In the genomic region with DNA sequence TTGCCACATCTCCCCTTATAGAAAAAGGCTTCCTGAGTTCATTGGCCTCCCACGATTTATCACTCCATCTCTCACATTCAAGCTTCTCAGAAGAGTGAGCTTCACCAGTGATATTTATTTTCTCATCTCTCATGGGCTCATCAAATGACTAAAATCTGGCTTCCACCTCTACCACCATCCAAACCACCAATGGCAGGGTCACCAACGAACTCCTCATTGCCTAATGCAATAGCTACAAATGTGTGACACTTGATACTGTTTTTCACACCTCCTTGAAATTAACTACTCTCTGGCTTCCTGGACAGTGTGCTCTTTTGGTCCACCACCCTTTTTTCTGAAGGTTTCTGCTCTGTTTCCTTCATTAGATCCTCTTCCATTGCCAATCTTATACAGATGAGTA, we compare ENCODE assay signal across 28 cellular contexts.
"Had no signal": no experiment of that assay in that cellular context is flagged by ENCODE, and none has a peak within 500 bp of the region (broad histone marks: within the 10 kb centered on the region; RNA-seq: fewer than 3 reads in every experiment).

No MANE protein-coding gene starts in this region.

- H3K4me3 ChIP-seq: ascending aorta, breast epithelium, coronary artery, dorsolateral prefrontal cortex, esophagus muscularis mucosa, gastrocnemius medialis had no signal

- H3K4me1 ChIP-seq: ascending aorta, breast epithelium, esophagus muscularis mucosa, foreskin keratinocyte, gastrocnemius medialis had no signal

- H3K36me3 Mint-ChIP-seq: activated CD4-positive, alpha-beta memory T cell treated with anti-CD3 and anti-CD28 coated beads for 36 hours; activated naive CD4-positive, alpha-beta T cell treated with anti-CD3 and anti-CD28 coated beads, Interleukin-2, amount 10 ng/mL, durations not matched to agents 7 days and 5 days; activated naive CD4-positive, alpha-beta T cell treated with anti-CD3 and anti-CD28 coated beads, Interleukin-2, amount 50 U/mL, for 72 hours; activated naive CD8-positive, alpha-beta T cell treated with anti-CD3 and anti-CD28 coated beads, Interleukin-2, amount 10 ng/mL, durations not matched to agents 7 days and 5 days; brain had no signal

- H3K27ac Mint-ChIP-seq: activated CD4-positive, alpha-beta memory T cell treated with anti-CD3 and anti-CD28 coated beads for 36 hours; activated CD4-positive, alpha-beta T cell treated with anti-CD3 and anti-CD28 coated beads for 36 hours; activated CD4-positive, alpha-beta T cell treated with anti-CD3 and anti-CD28 coated beads, Interleukin-2, amount 10 ng/mL, durations not matched to agents 24 days and 14 days; activated naive CD4-positive, alpha-beta T cell treated with anti-CD3 and anti-CD28 coated beads, Interleukin-2, amount 10 ng/mL, durations not matched to agents 7 days and 5 days; activated naive CD4-positive, alpha-beta T cell treated with anti-CD3 and anti-CD28 coated beads, Interleukin-2, amount 50 U/mL, for 72 hours; activated naive CD8-positive, alpha-beta T cell treated with anti-CD3 and anti-CD28 coated beads, Interleukin-2, amount 10 ng/mL, durations not matched to agents 7 days and 5 days; activated T-cell treated with anti-CD3 and anti-CD28 coated beads, Interleukin-2, amount 50 U/mL, for 24 hours; activated T-cell treated with anti-CD3 and anti-CD28 coated beads, Interleukin-2, amount 50 U/mL, for 72 hours; brain; dendritic cell treated with granulocyte-macrophage colony-stimulating factor and Interleukin-4, amounts not matched to agents 40 ng/mL and 50 ng/mL, for 4 days; effector memory CD8-positive, alpha-beta T cell; T-helper 17 cell had no signal

- H3K9me3 ChIP-seq: ascending aorta, breast epithelium, esophagus muscularis mucosa, gastrocnemius medialis had no signal

- H3K27me3 Mint-ChIP-seq: activated CD4-positive, alpha-beta memory T cell treated with anti-CD3 and anti-CD28 coated beads for 36 hours; activated CD4-positive, alpha-beta T cell treated with anti-CD3 and anti-CD28 coated beads for 36 hours; activated CD4-positive, alpha-beta T cell treated with anti-CD3 and anti-CD28 coated beads, Interleukin-2, amount 10 ng/mL, durations not matched to agents 24 days and 14 days; activated naive CD4-positive, alpha-beta T cell treated with anti-CD3 and anti-CD28 coated beads, Interleukin-2, amount 10 ng/mL, durations not matched to agents 7 days and 5 days; activated naive CD8-positive, alpha-beta T cell treated with anti-CD3 and anti-CD28 coated beads, Interleukin-2, amount 10 ng/mL, durations not matched to agents 7 days and 5 days; central memory CD8-positive, alpha-beta T cell; effector memory CD8-positive, alpha-beta T cell; T-helper 17 cell had no signal

- H3K36me3 ChIP-seq: ascending aorta, breast epithelium, esophagus muscularis mucosa, gastrocnemius medialis had no signal

- H3K9me3 Mint-ChIP-seq: activated CD4-positive, alpha-beta memory T cell treated with anti-CD3 and anti-CD28 coated beads for 36 hours; activated CD4-positive, alpha-beta T cell treated with anti-CD3 and anti-CD28 coated beads, Interleukin-2, amount 10 ng/mL, durations not matched to agents 24 days and 14 days; activated naive CD4-positive, alpha-beta T cell treated with anti-CD3 and anti-CD28 coated beads, Interleukin-2, amount 10 ng/mL, durations not matched to agents 7 days and 5 days; activated naive CD4-positive, alpha-beta T cell treated with anti-CD3 and anti-CD28 coated beads, Interleukin-2, amount 50 U/mL, for 72 hours; activated naive CD8-positive, alpha-beta T cell treated with anti-CD3 and anti-CD28 coated beads, Interleukin-2, amount 10 ng/mL, durations not matched to agents 7 days and 5 days; activated T-cell treated with anti-CD3 and anti-CD28 coated beads, Interleukin-2, amount 50 U/mL, for 24 hours; brain; central memory CD8-positive, alpha-beta T cell; dendritic cell treated with granulocyte-macrophage colony-stimulating factor and Interleukin-4, amounts not matched to agents 40 ng/mL and 50 ng/mL, for 4 days; effector memory CD8-positive, alpha-beta T cell had no signal

- H3K27ac ChIP-seq: ascending aorta, breast epithelium, coronary artery, dorsolateral prefrontal cortex, esophagus muscularis mucosa, foreskin keratinocyte, gastrocnemius medialis had no signal

- H3K4me1 Mint-ChIP-seq: activated CD4-positive, alpha-beta T cell treated with anti-CD3 and anti-CD28 coated beads for 36 hours; activated CD4-positive, alpha-beta T cell treated with anti-CD3 and anti-CD28 coated beads, Interleukin-2, amount 10 ng/mL, durations not matched to agents 24 days and 14 days; activated naive CD4-positive, alpha-beta T cell treated with anti-CD3 and anti-CD28 coated beads, Interleukin-2, amount 10 ng/mL, durations not matched to agents 7 days and 5 days; activated naive CD8-positive, alpha-beta T cell treated with anti-CD3 and anti-CD28 coated beads, Interleukin-2, amount 10 ng/mL, durations not matched to agents 7 days and 5 days; brain; T-helper 17 cell had no signal

- H3K4me3 Mint-ChIP-seq: activated CD4-positive, alpha-beta memory T cell treated with anti-CD3 and anti-CD28 coated beads for 36 hours; activated CD4-positive, alpha-beta T cell treated with anti-CD3 and anti-CD28 coated beads for 36 hours; activated CD4-positive, alpha-beta T cell treated with anti-CD3 and anti-CD28 coated beads, Interleukin-2, amount 10 ng/mL, durations not matched to agents 24 days and 14 days; activated naive CD4-positive, alpha-beta T cell treated with anti-CD3 and anti-CD28 coated beads, Interleukin-2, amount 10 ng/mL, durations not matched to agents 7 days and 5 days; activated naive CD8-positive, alpha-beta T cell treated with anti-CD3 and anti-CD28 coated beads, Interleukin-2, amount 10 ng/mL, durations not matched to agents 7 days and 5 days; activated T-cell treated with anti-CD3 and anti-CD28 coated beads, Interleukin-2, amount 50 U/mL, for 24 hours; activated T-cell treated with anti-CD3 and anti-CD28 coated beads, Interleukin-2, amount 50 U/mL, for 72 hours; brain; central memory CD8-positive, alpha-beta T cell; dendritic cell treated with granulocyte-macrophage colony-stimulating factor and Interleukin-4, amounts not matched to agents 40 ng/mL and 50 ng/mL, for 4 days; effector memory CD8-positive, alpha-beta T cell; T-helper 17 cell had no signal

- ATAC-seq: activated CD4-positive, alpha-beta T cell treated with anti-CD3 and anti-CD28 coated beads for 36 hours; activated naive CD4-positive, alpha-beta T cell treated with anti-CD3 and anti-CD28 coated beads, Interleukin-2, amount 50 U/mL, for 72 hours; activated T-cell treated with anti-CD3 and anti-CD28 coated beads, Interleukin-2, amount 50 U/mL, for 72 hours; effector memory CD8-positive, alpha-beta T cell; foreskin keratinocyte; gastrocnemius medialis; T-helper 17 cell had no signal

- H3K27me3 ChIP-seq: ascending aorta, esophagus muscularis mucosa, foreskin keratinocyte, gastrocnemius medialis had no signal

- DNase-seq: activated CD4-positive, alpha-beta memory T cell treated with anti-CD3 and anti-CD28 coated beads for 36 hours; activated CD4-positive, alpha-beta T cell treated with anti-CD3 and anti-CD28 coated beads for 36 hours; activated CD4-positive, alpha-beta T cell treated with anti-CD3 and anti-CD28 coated beads, Interleukin-2, amount 10 ng/mL, durations not matched to agents 24 days and 14 days; activated CD4-positive, CD25-positive, alpha-beta regulatory T cell; activated CD4-positive, CD25-positive, alpha-beta regulatory T cell treated with anti-CD3 and anti-CD28 coated beads, Interleukin-2, amount 50 U/mL, for 72 hours; activated CD8-positive, alpha-beta memory T cell treated with anti-CD3 and anti-CD28 coated beads, Interleukin-2, amount 50 U/mL, for 48 hours; activated gamma-delta T cell; activated naive CD4-positive, alpha-beta T cell; activated naive CD4-positive, alpha-beta T cell treated with anti-CD3 and anti-CD28 coated beads, Interleukin-2, amount 10 ng/mL, durations not matched to agents 7 days and 5 days; activated naive CD8-positive, alpha-beta T cell treated with anti-CD3 and anti-CD28 coated beads, Interleukin-2, amount 10 ng/mL, durations not matched to agents 7 days and 5 days; activated T-cell treated with anti-CD3 and anti-CD28 coated beads for 4 hours; activated T-cell treated with anti-CD3 and anti-CD28 coated beads, Interleukin-2, amount 50 U/mL, for 24 hours; activated T-cell treated with anti-CD3 and anti-CD28 coated beads, Interleukin-2, amount 50 U/mL, for 72 hours; dorsolateral prefrontal cortex; effector memory CD8-positive, alpha-beta T cell; erythroblast; foreskin keratinocyte; gastrocnemius medialis; glutamatergic neuron; T-helper 17 cell had no signal
